In genomic region chr14:33357225-33358010, GRCh38 we compare ENCODE assay signal across 20 cellular contexts.
DNase-seq lines count a peak whose midpoint lies in the region; ATAC-seq and TF ChIP-seq lines count a peak whose summit lies in the region.
"Had no signal": no experiment of that assay in that cellular context is flagged by ENCODE, and none has a peak within 500 bp of the region (broad histone marks: within the 10 kb centered on the region; RNA-seq: fewer than 3 reads in every experiment).

No MANE protein-coding gene starts in this region.

- H3K4me1 Mint-ChIP-seq in neural progenitor cell, result peaks cover 22% of the 10 kb centered on the region
- no peaks in the 10 kb centered on the region for H3K4me1 Mint-ChIP-seq in CD4-positive, alpha-beta T cell (ENCODE audit: low read depth)
- H3K4me1 Mint-ChIP-seq: activated T-helper 17 cell treated with anti-CD3 and anti-CD28 coated beads, Interleukin-2, amount 50 U/mL, for 72 hours had no signal

- H3K9me3 Mint-ChIP-seq in neural progenitor cell, result peaks cover 2% of the 10 kb centered on the region
- H3K9me3 Mint-ChIP-seq in CD4-positive, alpha-beta T cell, result no peaks in the 10 kb centered on the region
- H3K9me3 Mint-ChIP-seq: activated T-helper 17 cell treated with anti-CD3 and anti-CD28 coated beads, Interleukin-2, amount 50 U/mL, for 72 hours had no signal

- no peaks in the 10 kb centered on the region for H3K27me3 ChIP-seq in neural progenitor cell
- H3K27me3 ChIP-seq in CD4-positive, alpha-beta T cell (ENCODE audit: control insufficient read depth, insufficient read depth, low read length), result no peaks in the 10 kb centered on the region
- H3K27me3 ChIP-seq: BLaER1 treated with 17β-estradiol and CSF1 and Interleukin-3, amounts not matched to agents 10 nM and 100 nM; tibial nerve had no signal

- no peak overlapping the region for H3K27ac ChIP-seq in neural progenitor cell
- no peak overlapping the region for H3K27ac ChIP-seq in CD4-positive, alpha-beta T cell (ENCODE audit: low read depth, low read length)
- H3K27ac ChIP-seq: 22Rv1; BLaER1 treated with 17β-estradiol and CSF1 and Interleukin-3, amounts not matched to agents 10 nM and 100 nM; tibial nerve had no signal

- H3K4me3 Mint-ChIP-seq in neural progenitor cell, result no peak overlapping the region
- H3K4me3 Mint-ChIP-seq in CD4-positive, alpha-beta T cell, result no peak overlapping the region
- H3K4me3 Mint-ChIP-seq: activated T-helper 17 cell treated with anti-CD3 and anti-CD28 coated beads, Interleukin-2, amount 50 U/mL, for 72 hours had no signal

- H3K4me3 ChIP-seq in neural progenitor cell, result no peak overlapping the region
- H3K4me3 ChIP-seq: BLaER1 treated with 17β-estradiol and CSF1 and Interleukin-3, amounts not matched to agents 10 nM and 100 nM; tibial nerve had no signal

- no peak overlapping the region for H3K4me2 ChIP-seq in neural progenitor cell
- H3K4me2 ChIP-seq: BLaER1 treated with 17β-estradiol and CSF1 and Interleukin-3, amounts not matched to agents 10 nM and 100 nM had no signal

- peaks cover 11% of the 10 kb centered on the region for H3F3A ChIP-seq in neural progenitor cell (ENCODE audit: low read depth)

- H3K4me1 ChIP-seq in neural progenitor cell, result peaks cover 25% of the 10 kb centered on the region
- H3K4me1 ChIP-seq: BLaER1 treated with 17β-estradiol and CSF1 and Interleukin-3, amounts not matched to agents 10 nM and 100 nM had no signal

- H3K79me2 ChIP-seq in neural progenitor cell (ENCODE audit: low read depth), result no peaks in the 10 kb centered on the region

- POLR2A ChIA-PET in CD4-positive, alpha-beta T cell (lab: Charles Lee), result no interaction called here

- CTCF ChIA-PET in CD4-positive, alpha-beta T cell (lab: Charles Lee), result no interaction called here

- H4K20me1 ChIP-seq in neural progenitor cell (ENCODE audit: low read depth), result peaks cover 2% of the 10 kb centered on the region
- H4K20me1 ChIP-seq: BLaER1 treated with 17β-estradiol and CSF1 and Interleukin-3, amounts not matched to agents 10 nM and 100 nM had no signal

- H3K9ac ChIP-seq in neural progenitor cell, result no peak overlapping the region
- H3K9ac ChIP-seq: BLaER1 treated with 17β-estradiol and CSF1 and Interleukin-3, amounts not matched to agents 10 nM and 100 nM had no signal

- no peaks in the 10 kb centered on the region for H3K36me3 ChIP-seq in neural progenitor cell
- H3K36me3 ChIP-seq: BLaER1 treated with 17β-estradiol and CSF1 and Interleukin-3, amounts not matched to agents 10 nM and 100 nM; tibial nerve had no signal

- H3K27ac Mint-ChIP-seq in neural progenitor cell, result no peak overlapping the region
- no peak overlapping the region for H3K27ac Mint-ChIP-seq in CD4-positive, alpha-beta T cell
- H3K27ac Mint-ChIP-seq: activated T-helper 17 cell treated with anti-CD3 and anti-CD28 coated beads, Interleukin-2, amount 50 U/mL, for 72 hours had no signal

- peaks cover 9% of the 10 kb centered on the region for H3K36me3 Mint-ChIP-seq in neural progenitor cell
- no peaks in the 10 kb centered on the region for H3K36me3 Mint-ChIP-seq in CD4-positive, alpha-beta T cell (ENCODE audit: low read depth)

- DNase-seq in DMS53 (lab: John Stamatoyannopoulos, UW) (peak; percentile 30), DMS53 treated with DMSO at 0.1 percent for 48 hours (lab: John Stamatoyannopoulos, UW; ENCODE audit: unreplicated experiment) (no peak), NCI-H2029 (lab: John Stamatoyannopoulos, UW) (peak; percentile 89), astrocyte of the hippocampus (ENCODE audit: low read depth, low spot score) (peak; percentile 45), neural progenitor cell (ENCODE audit: low spot score) (no peak), islet precursor cell (no peak)
- DNase-seq in CD4-positive, alpha-beta T cell, result no peak
- DNase-seq: activated CD8-positive, alpha-beta memory T cell treated with anti-CD3 and anti-CD28 coated beads for 24 hours; cerebellar nuclear complex; DMS79 treated with DMSO at 0.1 percent for 48 hours; foreskin fibroblast; mesenchymal stem cell; NCI-H2171 treated with DMSO at 0.1 percent for 48 hours; PC-3; stimulated activated CD4-positive, alpha-beta T cell treated with anti-CD3 and anti-CD28 coated beads, Interleukin-4, amount 100 ng/mL, for 4 hours had no signal

- H3K9me3 ChIP-seq in neural progenitor cell (ENCODE audit: low read depth), result no peaks in the 10 kb centered on the region
- no peaks in the 10 kb centered on the region for H3K9me3 ChIP-seq in CD4-positive, alpha-beta T cell (ENCODE audit: control insufficient read depth, low read length)
- H3K9me3 ChIP-seq: BLaER1 treated with 17β-estradiol and CSF1 and Interleukin-3, amounts not matched to agents 10 nM and 100 nM; tibial nerve had no signal

- H3K27me3 Mint-ChIP-seq in neural progenitor cell (ENCODE audit: insufficient read depth, low read depth), result no peaks in the 10 kb centered on the region
- no peaks in the 10 kb centered on the region for H3K27me3 Mint-ChIP-seq in CD4-positive, alpha-beta T cell

- intact Hi-C loops in CD4-positive, alpha-beta T cell (cut with DNase I, micrococcal nuclease), result no loop called here

- no peak for ATAC-seq in CD4-positive, alpha-beta T cell (ENCODE audit: poor library complexity)
- no peak for ATAC-seq in GM18511 (IDR thresholded peaks at IDR 0.05; ENCODE audit: unreplicated experiment)
- ATAC-seq: activated T-helper 17 cell treated with anti-CD3 and anti-CD28 coated beads, Interleukin-2, amount 50 U/mL, for 72 hours; PC-3 had no signal

- H2AFZ ChIP-seq in neural progenitor cell (replicated peaks), result peak overlapping the region; percentile 28

- no peak for TF ChIP-seq CTCF in neural progenitor cell (IDR thresholded peaks at IDR 0.05)
- TF ChIP-seq CTCF in CD4-positive, alpha-beta T cell (IDR thresholded peaks at IDR 0.05), result no peak

Comparison
In these comparisons a context has a peak if more than half of its experiments do, and no peak if none do; other contexts are left out.
1. DNase-seq: peak in DMS53 (single experiment), NCI-H2029 (single experiment) and astrocyte of the hippocampus (single experiment); none in DMS53 treated with DMSO at 0.1 percent for 48 hours (single experiment), neural progenitor cell (single experiment), islet precursor cell (single experiment) and CD4-positive, alpha-beta T cell (0 of 10).